In the genomic region with DNA sequence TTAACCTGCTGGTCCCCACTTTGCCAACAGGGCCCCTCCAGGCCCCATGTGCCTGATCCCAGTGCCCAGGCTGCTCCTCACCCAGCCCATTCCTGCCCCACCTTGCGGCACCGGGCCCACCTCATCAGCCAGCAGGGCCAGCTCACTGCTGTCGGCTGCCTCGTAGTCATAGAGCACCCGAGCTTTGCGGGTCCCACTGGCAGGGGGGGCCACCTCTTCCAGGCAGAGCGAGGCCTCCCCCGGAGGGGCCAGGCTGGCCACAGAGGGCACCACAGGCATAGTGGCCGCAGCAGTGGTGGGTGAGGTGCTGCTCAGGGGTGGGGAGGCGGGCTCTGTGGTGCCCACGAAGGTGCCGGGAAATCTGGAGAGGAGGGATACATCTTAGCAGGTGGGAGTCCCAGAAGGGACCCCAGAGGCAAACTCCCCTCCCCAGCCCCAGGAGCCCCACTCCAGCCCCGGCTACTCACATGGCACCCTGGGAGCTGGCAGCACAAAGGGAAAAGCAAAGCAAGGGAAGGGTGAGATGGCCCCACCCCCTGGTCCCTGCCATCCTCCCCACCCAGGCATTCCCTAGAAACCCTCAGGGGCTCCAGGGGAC, we compare ENCODE assay signal across 22 cellular contexts.
"Had no signal": no experiment of that assay in that cellular context is flagged by ENCODE, and none has a peak within 500 bp of the region (broad histone marks: within the 10 kb centered on the region; RNA-seq: fewer than 3 reads in every experiment).

No MANE protein-coding gene starts in this region.

- H3K4me1 ChIP-seq: left lung, prostate gland had no signal

- H3K9me3 Mint-ChIP-seq: activated B cell treated with CpG ODN at 0.5 μM for 24 hours; activated naive CD8-positive, alpha-beta T cell treated with anti-CD3 and anti-CD28 coated beads, Interleukin-2, amount 10 ng/mL, durations not matched to agents 7 days and 5 days; activated T-cell treated with anti-CD3 and anti-CD28 coated beads, Interleukin-2, amount 50 U/mL, for 4 hours; activated T-helper 2 cell treated with anti-CD3 and anti-CD28 coated beads, Interferon-gamma antibody, Interleukin-2, Interleukin-4, amounts not matched to agents 10 μg/mL and 5 μg/mL and 100 μg/mL, durations not matched to agents 14 hours and 24 hours and 36 hours; naive thymus-derived CD4-positive, alpha-beta T cell; stimulated activated naive CD8-positive, alpha-beta T cell treated with anti-CD3 and anti-CD28 coated beads, Interleukin-15, Interleukin-2, amounts not matched to agents 100 ng/mL and 50 ng/mL, for 24 hours had no signal

- H3K4me3 Mint-ChIP-seq: activated B cell treated with CpG ODN at 0.5 μM for 24 hours; activated naive CD8-positive, alpha-beta T cell treated with anti-CD3 and anti-CD28 coated beads, Interleukin-2, amount 10 ng/mL, durations not matched to agents 7 days and 5 days; activated T-cell treated with anti-CD3 and anti-CD28 coated beads, Interleukin-2, amount 50 U/mL, for 4 hours; naive thymus-derived CD4-positive, alpha-beta T cell; stimulated activated naive CD8-positive, alpha-beta T cell treated with anti-CD3 and anti-CD28 coated beads, Interleukin-15, Interleukin-2, amounts not matched to agents 100 ng/mL and 50 ng/mL, for 24 hours had no signal

- H3K4me3 ChIP-seq: left lung, ovary, prostate gland, spleen, tibial artery had no signal

- H3K27me3 ChIP-seq: left lung, ovary, spleen, tibial artery had no signal

- H3K9me3 ChIP-seq: left lung, ovary, prostate gland, spleen, tibial artery had no signal

- DNase-seq: activated B cell treated with CpG ODN at 0.5 μM for 24 hours; activated CD4-positive, alpha-beta T cell treated with anti-CD3 and anti-CD28 coated beads for 4 hours; activated CD4-positive, alpha-beta T cell treated with anti-CD3 and anti-CD28 coated beads, Interleukin-2, amount 50 U/mL, for 48 hours; activated CD8-positive, alpha-beta memory T cell treated with anti-CD3 and anti-CD28 coated beads, Interleukin-2, amount 50 U/mL, for 48 hours; activated naive CD4-positive, alpha-beta T cell treated with Interleukin-2 at 50 U/mL for 16 hours; activated naive CD8-positive, alpha-beta T cell treated with anti-CD3 and anti-CD28 coated beads, Interleukin-2, amount 10 ng/mL, durations not matched to agents 7 days and 5 days; activated T-cell treated with anti-CD3 and anti-CD28 coated beads, Interleukin-2, amount 50 U/mL, for 4 hours; amniotic stem cell; cerebellar nuclear complex; cortex of kidney; erythroblast; foreskin fibroblast; naive thymus-derived CD4-positive, alpha-beta T cell; ovary; spleen; stimulated activated CD4-positive, alpha-beta T cell treated with anti-CD3 and anti-CD28 coated beads, Interleukin-4, amount 100 ng/mL, for 1 hour; T-helper 1 cell; tibial artery had no signal

- H3K27ac Mint-ChIP-seq: activated B cell treated with CpG ODN at 0.5 μM for 24 hours; activated naive CD8-positive, alpha-beta T cell treated with anti-CD3 and anti-CD28 coated beads, Interleukin-2, amount 10 ng/mL, durations not matched to agents 7 days and 5 days; activated T-helper 2 cell treated with anti-CD3 and anti-CD28 coated beads, Interferon-gamma antibody, Interleukin-2, Interleukin-4, amounts not matched to agents 10 μg/mL and 5 μg/mL and 100 μg/mL, durations not matched to agents 14 hours and 24 hours and 36 hours; stimulated activated naive CD8-positive, alpha-beta T cell treated with anti-CD3 and anti-CD28 coated beads, Interleukin-15, Interleukin-2, amounts not matched to agents 100 ng/mL and 50 ng/mL, for 24 hours had no signal

- ATAC-seq: activated T-cell treated with anti-CD3 and anti-CD28 coated beads, Interleukin-2, amount 50 U/mL, for 4 hours; left lung; naive thymus-derived CD4-positive, alpha-beta T cell had no signal

- H3K27ac ChIP-seq: left lung, prostate gland, spleen had no signal

- H3K27me3 Mint-ChIP-seq: activated B cell treated with CpG ODN at 0.5 μM for 24 hours; activated naive CD8-positive, alpha-beta T cell treated with anti-CD3 and anti-CD28 coated beads, Interleukin-2, amount 10 ng/mL, durations not matched to agents 7 days and 5 days; naive thymus-derived CD4-positive, alpha-beta T cell; stimulated activated naive CD8-positive, alpha-beta T cell treated with anti-CD3 and anti-CD28 coated beads, Interleukin-15, Interleukin-2, amounts not matched to agents 100 ng/mL and 50 ng/mL, for 24 hours had no signal

- H3K36me3 ChIP-seq: ovary had no signal
